Comparison of ENCODE assay signal across 7 cellular contexts in the genomic region with DNA sequence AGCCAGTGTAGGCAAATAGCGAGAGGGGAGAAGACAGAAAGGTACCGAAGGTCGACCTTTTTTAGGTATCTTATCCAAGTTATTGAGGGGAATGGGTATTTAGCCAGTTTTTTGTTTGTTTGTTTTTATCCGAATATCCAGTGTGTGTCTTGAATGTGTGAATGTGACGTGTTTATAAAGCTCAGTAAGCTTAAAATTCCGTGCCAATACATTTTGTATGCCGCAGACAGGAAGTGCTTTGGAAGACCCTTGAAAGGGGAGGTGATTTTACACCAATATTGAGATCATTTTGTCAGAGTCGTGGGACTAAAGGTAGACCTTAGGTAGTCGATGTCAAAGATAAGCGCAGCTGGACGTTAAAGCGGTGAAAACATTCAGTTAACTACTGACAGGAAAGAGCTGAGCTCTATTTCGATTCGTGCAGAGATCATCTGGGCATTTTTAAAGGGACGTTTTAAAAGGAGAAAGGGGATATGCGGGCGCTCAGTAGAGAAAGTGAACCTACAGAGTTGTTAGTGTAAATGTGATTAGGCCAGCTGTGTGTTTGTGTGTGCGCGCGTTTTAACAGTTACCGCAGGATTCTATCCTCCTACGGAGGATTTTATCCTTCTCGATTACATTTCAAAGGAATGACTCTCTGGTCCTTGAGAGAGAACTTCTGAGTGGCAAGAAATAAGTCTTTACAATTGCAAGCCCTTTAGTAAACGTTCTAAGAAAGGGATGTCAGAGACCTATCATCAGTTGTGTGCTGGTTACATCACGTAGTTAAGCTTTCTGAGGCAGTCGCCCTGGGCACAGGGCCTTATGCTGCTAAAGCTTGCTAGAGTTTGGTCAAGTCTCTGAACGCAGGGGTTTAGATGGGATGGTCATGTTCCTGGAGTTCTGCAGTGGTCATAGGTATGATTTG. TPM values are rescaled to one million over a fixed set of nuclear protein-coding genes. Genes with fewer than 3 reads are reported as not detected.
DNase-seq lines count a peak whose midpoint lies in the region; TF ChIP-seq lines count a peak whose summit lies in the region.

No MANE protein-coding gene starts in this region.

- H3K36me3 ChIP-seq in GM06990 (ENCODE audit: control insufficient read depth, insufficient read depth, low read length) (no peaks in the 10 kb centered on the region), HUES48 (ENCODE audit: control insufficient read depth, insufficient read depth, low read length) (no peaks in the 10 kb centered on the region)

- no peak for TF ChIP-seq CTCF in GM06990 (IDR thresholded peaks at IDR 0.05; ENCODE audit: insufficient read depth, low read length, poor library complexity, severe bottlenecking)

- peaks cover 15% of the 10 kb centered on the region for H3K4me1 Mint-ChIP-seq in activated naive CD8-positive, alpha-beta T cell treated with anti-CD3 and anti-CD28 coated beads for 36 hours

- peaks cover 36% of the 10 kb centered on the region for H3K4me1 ChIP-seq in HUES48 (ENCODE audit: control insufficient read depth, insufficient read depth, low read length)

- no peak overlapping the region for H3K4me3 Mint-ChIP-seq in activated naive CD8-positive, alpha-beta T cell treated with anti-CD3 and anti-CD28 coated beads for 36 hours

- H3K27ac ChIP-seq in HUES48 (ENCODE audit: low read depth, low read length), result peak overlapping the region; percentile 90

- no peaks in the 10 kb centered on the region for H3K9me3 ChIP-seq in HUES48 (ENCODE audit: control insufficient read depth, insufficient read depth, low read length)

- no peaks in the 10 kb centered on the region for H3K27me3 ChIP-seq in GM06990 (replicated peaks; ENCODE audit: control insufficient read depth, insufficient read depth, low read length)
- H3K27me3 ChIP-seq in HUES48 (ENCODE audit: control insufficient read depth, insufficient read depth, low read length), result no peaks in the 10 kb centered on the region

- H3K36me3 Mint-ChIP-seq in activated naive CD8-positive, alpha-beta T cell treated with anti-CD3 and anti-CD28 coated beads for 36 hours, result peaks cover 31% of the 10 kb centered on the region

- no peaks in the 10 kb centered on the region for H3K27me3 Mint-ChIP-seq in activated naive CD8-positive, alpha-beta T cell treated with anti-CD3 and anti-CD28 coated beads for 36 hours

- H3K9ac ChIP-seq in HUES48 (ENCODE audit: low read depth, low read length), result peak overlapping the region; percentile 87

- peaks cover 2% of the 10 kb centered on the region for H3K9me3 Mint-ChIP-seq in activated naive CD8-positive, alpha-beta T cell treated with anti-CD3 and anti-CD28 coated beads for 36 hours

- DNase-seq in GM06990 (ENCODE audit: extremely low read depth, insufficient read length) (no peak), SW480 (ENCODE audit: low spot score) (peak; percentile 17), germinal center (ENCODE audit: low spot score) (peak; percentile 4), renal cortical epithelial cell (ENCODE audit: low read depth) (peak; percentile 32)
- DNase-seq in effector CD8-positive, alpha-beta T cell (lab: John Stamatoyannopoulos, UW), result no peak
- no peak for DNase-seq in activated naive CD8-positive, alpha-beta T cell treated with anti-CD3 and anti-CD28 coated beads for 36 hours

- H3K4me3 ChIP-seq in GM06990 (replicated peaks; ENCODE audit: low read depth, low read length), result peak overlapping the region; percentile 91
- H3K4me3 ChIP-seq in HUES48 (ENCODE audit: low read depth, low read length), result peak overlapping the region; percentile 82

- H3K27ac Mint-ChIP-seq in activated naive CD8-positive, alpha-beta T cell treated with anti-CD3 and anti-CD28 coated beads for 36 hours, result no peak overlapping the region

RNA-seq across cellular contexts. Expression of a gene that starts 0.6 kb away (rescaled TPM):
- total RNA-seq in renal cortical epithelial cell, result 80.1 and 94.8 TPM in 2 replicates
- total RNA-seq in activated naive CD8-positive, alpha-beta T cell treated with anti-CD3 and anti-CD28 coated beads for 36 hours, result 10 to 100 TPM; 61.7 to 64.1 TPM

Comparison
In these comparisons a context has a peak if more than half of its experiments do, and no peak if none do; other contexts are left out.
1. DNase-seq: peak in SW480 (single experiment), germinal center (single experiment) and renal cortical epithelial cell (single experiment); none in GM06990 (single experiment), effector CD8-positive, alpha-beta T cell (single experiment) and activated naive CD8-positive, alpha-beta T cell treated with anti-CD3 and anti-CD28 coated beads for 36 hours (single experiment).